7 cellular contexts compared by ENCODE assay signal in genomic region chr19:16541526-16542044, GRCh38. TPM values are rescaled to one million over a fixed set of nuclear protein-coding genes. Genes with fewer than 3 reads are reported as not detected.
DNase-seq lines count a peak whose midpoint lies in the region; ATAC-seq and TF ChIP-seq lines count a peak whose summit lies in the region.
"Had no signal": no experiment of that assay in that cellular context is flagged by ENCODE, and none has a peak within 500 bp of the region (broad histone marks: within the 10 kb centered on the region; RNA-seq: fewer than 3 reads in every experiment).

No MANE protein-coding gene starts in this region.

- ATAC-seq in GM18873 (IDR thresholded peaks at IDR 0.05; ENCODE audit: low FRiP score, unreplicated experiment) (peak; percentile 12), HG03520 (IDR thresholded peaks at IDR 0.05; ENCODE audit: unreplicated experiment) (no peak)

- DNase-seq in NT2/D1 (ENCODE audit: low read depth, low spot score) (no peak), fibroblast of lung (ENCODE audit: low read depth in 2 of 2) (no peak), substantia nigra (lab: John Stamatoyannopoulos, UW) (no peak), NCI-H1048 (lab: John Stamatoyannopoulos, UW) (no peak)

- H3K9ac ChIP-seq in NT2/D1 (ENCODE audit: insufficient read length, low read depth) (peak overlapping the region; percentile 99), fibroblast of lung (ENCODE audit: insufficient read depth, low read length) (peak overlapping the region; percentile 90)

- H3K27ac ChIP-seq in fibroblast of lung (ENCODE audit: insufficient read depth, low read length), result peak overlapping the region; percentile 80
- H3K27ac ChIP-seq in substantia nigra (ENCODE audit: low read depth, low read length, poor library complexity, severe bottlenecking), result peak overlapping the region; percentile 90

- peaks cover 62% of the 10 kb centered on the region for H3K79me2 ChIP-seq in fibroblast of lung (ENCODE audit: control insufficient read depth, insufficient read depth, low read length)

- H3K36me3 ChIP-seq in NT2/D1 (ENCODE audit: insufficient read depth, insufficient read length, low read length) (peaks cover 56% of the 10 kb centered on the region), fibroblast of lung (ENCODE audit: control insufficient read depth, insufficient read depth, low read length) (peaks cover 7% of the 10 kb centered on the region)

- H2AFZ ChIP-seq in fibroblast of lung (ENCODE audit: low read length), result no peak overlapping the region

- H3K4me3 ChIP-seq in NT2/D1 (ENCODE audit: insufficient read length, low read depth) (peak overlapping the region; percentile 99), fibroblast of lung (replicated peaks in 1 of 4; ENCODE audit: control extremely low read depth in 1 of 4, insufficient read depth in 1 of 4, low read depth in 3 of 4, low read length in 4 of 4) (peak overlapping the region; percentile 65 to 93 (median 86))

- peak overlapping the region; percentile 93 for H3K4me2 ChIP-seq in fibroblast of lung (ENCODE audit: extremely low read depth, insufficient read depth, low read length)

- H4K20me1 ChIP-seq in fibroblast of lung (ENCODE audit: control insufficient read depth, extremely low read depth, insufficient read depth, low read length), result no peaks in the 10 kb centered on the region

- TF ChIP-seq CTCF in fibroblast of lung (conservative IDR thresholded peaks at IDR 0.05 in 1 of 2, IDR thresholded peaks at IDR 0.05 in 1 of 2; ENCODE audit: low read depth in 1 of 2, low read length in 2 of 2), result no peak

- no peaks in the 10 kb centered on the region for H3K27me3 ChIP-seq in NT2/D1 (ENCODE audit: insufficient read depth, insufficient read length)
- H3K27me3 ChIP-seq in fibroblast of lung (ENCODE audit: control insufficient read depth, insufficient read depth, low read length), result no peaks in the 10 kb centered on the region

- H3K9me3 ChIP-seq in NT2/D1 (ENCODE audit: insufficient read depth, low read length), result no peaks in the 10 kb centered on the region
- H3K9me3 ChIP-seq in fibroblast of lung (ENCODE audit: control insufficient read depth, insufficient read depth, low read depth, low read length), result no peaks in the 10 kb centered on the region

- H3K4me1 ChIP-seq in NT2/D1 (ENCODE audit: insufficient read depth, insufficient read length) (peaks cover 13% of the 10 kb centered on the region), fibroblast of lung (ENCODE audit: control insufficient read depth, extremely low read depth, insufficient read depth, low read length) (peaks cover 6% of the 10 kb centered on the region)

RNA-seq across cellular contexts. Expression of gene CHERP, which starts 0.7 kb away (rescaled TPM):
- total RNA-seq in fibroblast of lung, result 4.4 and 6.1 TPM in 2 replicates
- 2.4 and 5.2 TPM in 2 replicates for polyA plus RNA-seq in fibroblast of lung
- 15.1 and 22.8 TPM in 2 replicates for polyA plus RNA-seq in fibroblast of lung (2012)
- 16.6 and 21.2 TPM in 2 replicates for polyA minus RNA-seq in fibroblast of lung (ENCODE audit: low replicate concordance)

RNA-seq across cellular contexts. Expression of gene SLC35E1, which starts 30.6 kb away (rescaled TPM):
- total RNA-seq in fibroblast of lung, result 16.9 and 19.0 TPM in 2 replicates
- 34.0 and 36.1 TPM in 2 replicates for polyA plus RNA-seq in fibroblast of lung
- polyA plus RNA-seq in fibroblast of lung (2012), result 31.3 and 37.8 TPM in 2 replicates
- polyA minus RNA-seq in fibroblast of lung (ENCODE audit: low replicate concordance), result 81.7 and 90.8 TPM in 2 replicates

RNA-seq across cellular contexts. Expression of gene C19orf44, which starts 45.4 kb away (rescaled TPM):
- 2.8 and 3.6 TPM in 2 replicates for total RNA-seq in fibroblast of lung
- polyA plus RNA-seq in fibroblast of lung, result 2.8 and 2.9 TPM in 2 replicates
- polyA plus RNA-seq in fibroblast of lung (2012), result 2.2 TPM in 2 replicates
- polyA minus RNA-seq in fibroblast of lung (ENCODE audit: low replicate concordance), result 1.3 and 3.0 TPM in 2 replicates

RNA-seq across cellular contexts. Expression of gene CALR3, which starts 45.6 kb away (rescaled TPM):
- total RNA-seq in fibroblast of lung, result not detected in 2 replicates
- 0.10 TPM in 1 of 2 replicates, not detected in the other for polyA plus RNA-seq in fibroblast of lung
- not detected in 2 replicates for polyA plus RNA-seq in fibroblast of lung (2012)
- polyA minus RNA-seq in fibroblast of lung (ENCODE audit: low replicate concordance), result not detected in 2 replicates
- polyA plus RNA-seq: adipose tissue had no signal
